Comparison of ENCODE assay signal across 8 cellular contexts in genomic region chr1:18948048-18948912, GRCh38. TPM values are rescaled to one million over a fixed set of nuclear protein-coding genes. Genes with fewer than 3 reads are reported as not detected.
DNase-seq lines count a peak whose midpoint lies in the region; ATAC-seq and TF ChIP-seq lines count a peak whose summit lies in the region.

No MANE protein-coding gene starts in this region.

- no peak overlapping the region for H2AFZ ChIP-seq in mammary epithelial cell (ENCODE audit: low read depth, low read length)

- CTCF ChIA-PET in CD4-positive, alpha-beta T cell (lab: Charles Lee) = interaction anchor here (1.1 kb wide), 1 partner anchor 35 kb away, joined by 9 read pairs; no protein-coding TSS in a partner anchor
- CTCF ChIA-PET in mammary epithelial cell (lab: Charles Lee; ENCODE audit: low non-redundant PET) = no interaction called here

- H3K27ac Mint-ChIP-seq in CD4-positive, alpha-beta T cell = peak overlapping the region; percentile 99
- H3K27ac Mint-ChIP-seq in T-helper 1 cell treated with Interleukin-12 subunit alpha and Interleukin-12 subunit beta and Interleukin-4 antibody, amounts not matched to agents 30 μg/mL and 1 μg/mL, for 36 hours = peak overlapping the region; percentile 36
- peak overlapping the region; percentile 97 for H3K27ac Mint-ChIP-seq in neural crest cell (ENCODE audit: unreplicated experiment)

- peak overlapping the region; percentile 95 for H3K27ac ChIP-seq in CD4-positive, alpha-beta T cell (ENCODE audit: low read depth, low read length)
- peak overlapping the region; percentile 92 for H3K27ac ChIP-seq in mammary epithelial cell (ENCODE audit: insufficient read depth, low read depth, low read length)

- BruUV-seq in mammary epithelial cell (replicated peaks; lab: Mats Ljungman, UMichigan) = no TSS peak

- in situ Hi-C loops in mammary epithelial cell (cut with MboI; ENCODE audit: low sequenced_read_pairs in 2 of 2) = no loop called here

- dilution Hi-C loops in mammary epithelial cell (cut with HindIII; ENCODE audit: low sequenced_read_pairs) = no loop called here

- H3K4me3 Mint-ChIP-seq in CD4-positive, alpha-beta T cell = peak overlapping the region; percentile 99
- H3K4me3 Mint-ChIP-seq in T-helper 1 cell treated with Interleukin-12 subunit alpha and Interleukin-12 subunit beta and Interleukin-4 antibody, amounts not matched to agents 30 μg/mL and 1 μg/mL, for 36 hours = peak overlapping the region; percentile 56
- no peak overlapping the region for H3K4me3 Mint-ChIP-seq in neural crest cell

- peaks cover 14% of the 10 kb centered on the region for H3K36me3 Mint-ChIP-seq in CD4-positive, alpha-beta T cell (ENCODE audit: low read depth)
- peaks cover 9% of the 10 kb centered on the region for H3K36me3 Mint-ChIP-seq in T-helper 1 cell treated with Interleukin-12 subunit alpha and Interleukin-12 subunit beta and Interleukin-4 antibody, amounts not matched to agents 30 μg/mL and 1 μg/mL, for 36 hours (ENCODE audit: low read depth)
- H3K36me3 Mint-ChIP-seq in neural crest cell (ENCODE audit: low read depth) = no peaks in the 10 kb centered on the region

- no peaks in the 10 kb centered on the region for H4K20me1 ChIP-seq in mammary epithelial cell (ENCODE audit: insufficient read depth, low read length)

- peaks cover 97% of the 10 kb centered on the region for H3K4me1 Mint-ChIP-seq in CD4-positive, alpha-beta T cell (ENCODE audit: low read depth)
- peaks cover 75% of the 10 kb centered on the region for H3K4me1 Mint-ChIP-seq in T-helper 1 cell treated with Interleukin-12 subunit alpha and Interleukin-12 subunit beta and Interleukin-4 antibody, amounts not matched to agents 30 μg/mL and 1 μg/mL, for 36 hours (ENCODE audit: low read depth)
- H3K4me1 Mint-ChIP-seq in neural crest cell = peaks cover 54% of the 10 kb centered on the region

- intact Hi-C loops in CD4-positive, alpha-beta T cell (cut with DNase I, micrococcal nuclease) = loop anchor here (1.0 to 2.0 kb wide), 3 partner anchors 8 to 22 kb away; partner anchors contain the start of gene IFFO2 (in 1 of the 2)
- intact Hi-C loops in mammary epithelial cell (cut with micrococcal nuclease) = loop anchor here (1.0 kb wide), 2 partner anchors 8 to 26 kb away; no protein-coding TSS in a partner anchor

- 19% methylated on average over 14 of the region's 15 CpGs for WGBS in mammary epithelial cell (ENCODE audit: low coverage, missing lambda C conversion rate)

- H3K4me3 ChIP-seq in mammary epithelial cell (replicated peaks in 1 of 3; ENCODE audit: insufficient read depth in 1 of 3, low read depth in 2 of 3, low read length in 3 of 3) = no peak overlapping the region

- H3K27me3 ChIP-seq in CD4-positive, alpha-beta T cell (ENCODE audit: control insufficient read depth, insufficient read depth, low read length) = no peaks in the 10 kb centered on the region
- no peaks in the 10 kb centered on the region for H3K27me3 ChIP-seq in mammary epithelial cell (ENCODE audit: insufficient read depth, low read length)

- peaks cover 99% of the 10 kb centered on the region for H3K79me2 ChIP-seq in mammary epithelial cell (ENCODE audit: insufficient read depth, low read length)

- no peaks in the 10 kb centered on the region for H3K27me3 Mint-ChIP-seq in CD4-positive, alpha-beta T cell
- H3K27me3 Mint-ChIP-seq in T-helper 1 cell treated with Interleukin-12 subunit alpha and Interleukin-12 subunit beta and Interleukin-4 antibody, amounts not matched to agents 30 μg/mL and 1 μg/mL, for 36 hours (ENCODE audit: low read depth) = no peaks in the 10 kb centered on the region
- H3K27me3 Mint-ChIP-seq in neural crest cell (ENCODE audit: low read depth) = no peaks in the 10 kb centered on the region

- peaks cover 90% of the 10 kb centered on the region for H3K4me1 ChIP-seq in mammary epithelial cell (ENCODE audit: insufficient read depth, low read length)

- H3K9me3 ChIP-seq in CD4-positive, alpha-beta T cell (ENCODE audit: control insufficient read depth, low read length) = no peaks in the 10 kb centered on the region
- H3K9me3 ChIP-seq in mammary epithelial cell (replicated peaks; ENCODE audit: insufficient read depth, low read length) = no peaks in the 10 kb centered on the region

- POLR2A ChIA-PET in CD4-positive, alpha-beta T cell (lab: Charles Lee) = interaction anchor here (0.6 to 5.5 kb wide), 8 partner anchors 9 to 127 kb away, joined by 3 to 100 read pairs (median 4); partner anchors contain the start of gene IFFO2

- H3K9me3 Mint-ChIP-seq in CD4-positive, alpha-beta T cell = no peaks in the 10 kb centered on the region
- no peaks in the 10 kb centered on the region for H3K9me3 Mint-ChIP-seq in T-helper 1 cell treated with Interleukin-12 subunit alpha and Interleukin-12 subunit beta and Interleukin-4 antibody, amounts not matched to agents 30 μg/mL and 1 μg/mL, for 36 hours
- no peaks in the 10 kb centered on the region for H3K9me3 Mint-ChIP-seq in neural crest cell

- peak overlapping the region; percentile 96 for H3K4me2 ChIP-seq in mammary epithelial cell (ENCODE audit: insufficient read depth, low read depth, low read length)

- H3K36me3 ChIP-seq in mammary epithelial cell (ENCODE audit: insufficient read depth, low read length) = peaks cover 2% of the 10 kb centered on the region

- peak; percentile 65 for ATAC-seq in CD4-positive, alpha-beta T cell (ENCODE audit: poor library complexity)
- ATAC-seq in GM21737 (IDR thresholded peaks at IDR 0.05; ENCODE audit: unreplicated experiment) = no peak
- ATAC-seq in GM21528 (IDR thresholded peaks at IDR 0.05; ENCODE audit: low FRiP score, unreplicated experiment) = no peak

- TF ChIP-seq CTCF in CD4-positive, alpha-beta T cell (IDR thresholded peaks at IDR 0.05) = peak; percentile 9
- TF ChIP-seq CTCF in mammary epithelial cell (conservative IDR thresholded peaks at IDR 0.05 in 1 of 2, IDR thresholded peaks at IDR 0.05 in 1 of 2; ENCODE audit: extremely low read depth in 1 of 2, insufficient read depth in 1 of 2, low read depth in 1 of 2, low read length in 2 of 2) = no peak
- no peak for TF ChIP-seq CTCF in neural crest cell (conservative IDR thresholded peaks at IDR 0.05)

- peak overlapping the region; percentile 77 for H3K9ac ChIP-seq in mammary epithelial cell (ENCODE audit: insufficient read depth, low read length)

- DNase-seq in CD4-positive, alpha-beta T cell = peak; percentile 48 to 71 (median 54)
- peak; percentile 92 for DNase-seq in mammary epithelial cell
- no peak for DNase-seq in neural crest cell (ENCODE audit: low read depth, low spot score)
- DNase-seq in SIG-M5 treated with dmso at 0.1 percent for 504 hours (lab: John Stamatoyannopoulos, UW; ENCODE audit: unreplicated experiment) = no peak
- DNase-seq in hepatic stellate cell (ENCODE audit: low spot score) = no peak

RNA-seq across cellular contexts. Expression of gene IFFO2, which starts 8.2 kb away (rescaled TPM):
- total RNA-seq in CD4-positive, alpha-beta T cell = 100 to 1,000 TPM; 106 to 112 TPM
- 100 to 1,000 TPM in 1 of 2 donors, 10 to 100 TPM in 1; 94.8 to 304 TPM for total RNA-seq in mammary epithelial cell
- 66.9 TPM for polyA plus RNA-seq in mammary epithelial cell
- polyA minus RNA-seq in mammary epithelial cell = 116 TPM
- total RNA-seq in neural crest cell = 9.8 and 9.9 TPM in 2 replicates

RNA-seq across cellular contexts. Expression of gene ALDH4A1, which starts 45.9 kb away (rescaled TPM):
- under 1 TPM; 0.61 to 0.71 TPM for total RNA-seq in CD4-positive, alpha-beta T cell
- total RNA-seq in mammary epithelial cell (10 to 100 TPM; 24.0 to 41.4 TPM), neural crest cell (18.4 and 19.5 TPM in 2 replicates)
- 35.3 TPM for polyA plus RNA-seq in mammary epithelial cell
- polyA minus RNA-seq in mammary epithelial cell = 24.8 TPM

Comparison
In these comparisons a context has a peak if more than half of its experiments do, and no peak if none do; other contexts are left out.
1. DNase-seq: peak in CD4-positive, alpha-beta T cell (10 of 10) and mammary epithelial cell (single experiment); none in neural crest cell (single experiment), SIG-M5 treated with dmso at 0.1 percent for 504 hours (single experiment) and hepatic stellate cell (single experiment).
2. H3K27ac Mint-ChIP-seq: peak in every context shown above with its lines; median percentile 99 in CD4-positive, alpha-beta T cell; 97 in neural crest cell; 36 in T-helper 1 cell treated with Interleukin-12 subunit alpha and Interleukin-12 subunit beta and Interleukin-4 antibody, amounts not matched to agents 30 μg/mL and 1 μg/mL, for 36 hours.
3. RNA of gene ALDH4A1, which starts 45.9 kb away (total RNA-seq): 24.0 to 41.4 TPM in mammary epithelial cell and 18.4 to 19.5 TPM in neural crest cell; 0.61 to 0.71 TPM in CD4-positive, alpha-beta T cell; every median in the first group is over 10 times any median in the second.